Comparison of ENCODE assay signal across 8 cellular contexts in genomic region chr17:15699937-15700336, GRCh38. TPM values are rescaled to one million over a fixed set of nuclear protein-coding genes. Genes with fewer than 3 reads are reported as not detected.
DNase-seq lines count a peak whose midpoint lies in the region; ATAC-seq and TF ChIP-seq lines count a peak whose summit lies in the region.
"Not testable (repeated sequence)": the region's sequence is repeated elsewhere in the genome, so short reads cannot be mapped to it uniquely, and the experiment has no call there.
"Had no signal": no experiment of that assay in that cellular context is flagged by ENCODE, and none has a peak within 500 bp of the region (broad histone marks: within the 10 kb centered on the region; RNA-seq: fewer than 3 reads in every experiment).

No MANE protein-coding gene starts in this region.

- H2AK5ac ChIP-seq in mesendoderm (ENCODE audit: low read length), result not testable (repeated sequence)

- H3K27me3 Mint-ChIP-seq in activated B cell treated with CpG ODN at 0.5 μM for 24 hours; glutamatergic neuron (ENCODE audit: unreplicated experiment): not testable (repeated sequence)

- peak; percentile 16 for ATAC-seq in GM18909 (IDR thresholded peaks at IDR 0.05; ENCODE audit: poor library complexity, unreplicated experiment)
- ATAC-seq in activated B cell treated with CpG ODN at 0.5 μM for 24 hours (ENCODE audit: low read depth), result not testable (repeated sequence)

- H3K9ac ChIP-seq in HUES6 (ENCODE audit: low read length) (peak overlapping the region; percentile 80), mesendoderm (ENCODE audit: low read length) (peak overlapping the region; percentile 64)

- H3K27ac ChIP-seq in HUES6 (ENCODE audit: low read depth, low read length); mesendoderm (ENCODE audit: low read depth, low read length): not testable (repeated sequence)
- peak overlapping the region; percentile 73 to 79 for H3K27ac ChIP-seq in breast epithelium
- H3K27ac ChIP-seq in sigmoid colon, result peak overlapping the region; percentile 53 to 77 (median 70)

- WGBS in mesendoderm (ENCODE audit: extremely low coverage, insufficient coverage, low lambda C conversion rate), result no CpG with 5 or more reads among the region's 21 CpGs
- WGBS in sigmoid colon, 2 donors, result 0 to 1% methylated on average over 13 to 14 of the region's 21 CpGs

- H3K4me3 Mint-ChIP-seq in activated B cell treated with CpG ODN at 0.5 μM for 24 hours (peak overlapping the region; percentile 96), glutamatergic neuron (ENCODE audit: unreplicated experiment) (peak overlapping the region; percentile 88)

- not testable (repeated sequence) for TF ChIP-seq EP300 in sigmoid colon (IDR thresholded peaks at IDR 0.05)

- not testable (repeated sequence) for H3K18ac ChIP-seq in mesendoderm (ENCODE audit: low read length)

- H3K4me1 Mint-ChIP-seq in activated B cell treated with CpG ODN at 0.5 μM for 24 hours; glutamatergic neuron (ENCODE audit: low read depth, unreplicated experiment): not testable (repeated sequence)

- H3K36me3 ChIP-seq in HUES6 (ENCODE audit: control insufficient read depth, insufficient read depth, low read length), result peaks cover 17% of the 10 kb centered on the region
- not testable (repeated sequence) for H3K36me3 ChIP-seq in breast epithelium; mesendoderm (ENCODE audit: control insufficient read depth, insufficient read depth, low read length); sigmoid colon

- not testable (repeated sequence) for H2BK120ac ChIP-seq in mesendoderm (ENCODE audit: low read depth, low read length)

- peak overlapping the region; percentile 87 for H3K27ac Mint-ChIP-seq in activated B cell treated with CpG ODN at 0.5 μM for 24 hours
- H3K27ac Mint-ChIP-seq in glutamatergic neuron (ENCODE audit: unreplicated experiment), result not testable (repeated sequence)

- DNase-seq in activated B cell treated with CpG ODN at 0.5 μM for 24 hours; breast epithelium (ENCODE audit: low spot score in 2 of 2); glutamatergic neuron; mesendoderm; sigmoid colon: not testable (repeated sequence)

- H3K4me3 ChIP-seq in HUES6 (ENCODE audit: low read depth, low read length) (peak overlapping the region; percentile 78), breast epithelium (peak overlapping the region; percentile 46 to 74 (median 59)), sigmoid colon (peak overlapping the region; percentile 42 to 62 (median 51))
- H3K4me3 ChIP-seq in mesendoderm (ENCODE audit: low read length), result not testable (repeated sequence)

- not testable (repeated sequence) for H3K27me3 ChIP-seq in HUES6 (ENCODE audit: control insufficient read depth, insufficient read depth, low read length); breast epithelium; mesendoderm (ENCODE audit: insufficient read depth, low read length, poor library complexity); sigmoid colon

- not testable (repeated sequence) for H3K9me3 ChIP-seq in HUES6 (ENCODE audit: control insufficient read depth, insufficient read depth, low read depth, low read length); breast epithelium; sigmoid colon

- not testable (repeated sequence) for H2BK15ac ChIP-seq in mesendoderm (replicated peaks; ENCODE audit: low read depth)

- not testable (repeated sequence) for H4K8ac ChIP-seq in mesendoderm (ENCODE audit: low read depth, low read length)

- not testable (repeated sequence) for H3K79me2 ChIP-seq in mesendoderm (ENCODE audit: control insufficient read depth, insufficient read depth, low read length)

- not testable (repeated sequence) for H2BK5ac ChIP-seq in mesendoderm (ENCODE audit: low read length)

- H3K56ac ChIP-seq in mesendoderm (ENCODE audit: low read length), result peak overlapping the region; percentile 78

- H3K4me2 ChIP-seq in mesendoderm (ENCODE audit: low read length), result not testable (repeated sequence)

- H4K5ac ChIP-seq in mesendoderm (ENCODE audit: low read length), result not testable (repeated sequence)

- H3K9me3 Mint-ChIP-seq in activated B cell treated with CpG ODN at 0.5 μM for 24 hours; glutamatergic neuron (ENCODE audit: unreplicated experiment): not testable (repeated sequence)

- intact Hi-C loops in activated B cell treated with CpG ODN at 0.5 μM for 24 hours (cut with micrococcal nuclease), result loop anchor here (2.0 kb wide), 1 partner anchor 299 kb away; the partner anchor contains the start of genes TTC19 and ZSWIM7
- intact Hi-C loops in breast epithelium (cut with DNase I; ENCODE audit: low total_unique reads); sigmoid colon (cut with DNase I): not testable (repeated sequence)

- H3K4me1 ChIP-seq in HUES6 (ENCODE audit: control insufficient read depth, insufficient read depth, low read length); breast epithelium; mesendoderm (ENCODE audit: control insufficient read depth, low read depth, low read length); sigmoid colon: not testable (repeated sequence)

- H3K23ac ChIP-seq in mesendoderm (ENCODE audit: low read length), result not testable (repeated sequence)

- not testable (repeated sequence) for TF ChIP-seq CTCF in activated B cell treated with CpG ODN at 0.5 μM for 24 hours (IDR thresholded peaks at IDR 0.05); breast epithelium (IDR thresholded peaks at IDR 0.05); glutamatergic neuron (IDR thresholded peaks at IDR 0.05; ENCODE audit: partially characterized antibody, unreplicated experiment); sigmoid colon (IDR thresholded peaks at IDR 0.05)

- H3K4ac ChIP-seq in mesendoderm (ENCODE audit: low read depth, low read length), result peak overlapping the region; percentile 91

- CTCF ChIA-PET in activated B cell treated with CpG ODN at 0.5 μM for 24 hours (lab: Charles Lee), result not testable (repeated sequence)

- not testable (repeated sequence) for TF ChIP-seq POLR2A in breast epithelium (IDR thresholded peaks at IDR 0.05); sigmoid colon (IDR thresholded peaks at IDR 0.05)

- peaks cover 14% of the 10 kb centered on the region for H3K36me3 Mint-ChIP-seq in activated B cell treated with CpG ODN at 0.5 μM for 24 hours (ENCODE audit: low read depth)
- H3K36me3 Mint-ChIP-seq in glutamatergic neuron (ENCODE audit: unreplicated experiment), result not testable (repeated sequence)

- POLR2A ChIA-PET in activated B cell treated with CpG ODN at 0.5 μM for 24 hours (lab: Charles Lee), result interaction anchor here (0.6 kb wide), 1 partner anchor 144 kb away, joined by 5 read pairs; no protein-coding TSS in a partner anchor

- H3K79me1 ChIP-seq in mesendoderm (ENCODE audit: low read length), result not testable (repeated sequence)

RNA-seq across cellular contexts. Expression of gene ZNF286A, which starts 0.4 kb away (rescaled TPM):
- 24.9 and 27.0 TPM in 2 replicates for total RNA-seq in activated B cell treated with CpG ODN at 0.5 μM for 24 hours
- 10 to 100 TPM; 22.9 to 27.5 (median 23.3) TPM for total RNA-seq in breast epithelium
- 229 TPM for total RNA-seq in glutamatergic neuron (ENCODE audit: unreplicated experiment)
- polyA plus RNA-seq in mesendoderm (2013, experiment 1 of 2), result 42.2 TPM
- polyA plus RNA-seq in mesendoderm (2013, experiment 2 of 2), result 41.7 TPM
- 10 to 100 TPM in 3 of 4 donors, 1 to 10 TPM in 1; 8.3 to 25.7 (median 22.9) TPM for total RNA-seq in sigmoid colon
- 10 to 100 TPM in 1 of 3 donors, 1 to 10 TPM in 2; 6.0 to 14.4 (median 7.9) TPM for polyA plus RNA-seq in sigmoid colon

RNA-seq across cellular contexts. Expression of gene TRIM16, which starts 15.8 kb away (rescaled TPM):
- total RNA-seq in activated B cell treated with CpG ODN at 0.5 μM for 24 hours (8.5 and 9.7 TPM in 2 replicates), breast epithelium (10 to 100 TPM; 12.5 to 15.4 (median 13.3) TPM), glutamatergic neuron (ENCODE audit: unreplicated experiment) (15.9 TPM), sigmoid colon (10 to 100 TPM in 3 of 4 donors, 1 to 10 TPM in 1; 8.8 to 24.6 (median 17.4) TPM)
- polyA plus RNA-seq in mesendoderm (2013, experiment 1 of 2), result 8.4 TPM
- 8.6 TPM for polyA plus RNA-seq in mesendoderm (2013, experiment 2 of 2)
- polyA plus RNA-seq in sigmoid colon, result 10 to 100 TPM; 13.6 to 16.2 (median 14.4) TPM

RNA-seq across cellular contexts. Expression of gene TBC1D26, which starts 32.1 kb away (rescaled TPM):
- 0.18 TPM in 1 of 2 replicates, not detected in the other for total RNA-seq in activated B cell treated with CpG ODN at 0.5 μM for 24 hours
- under 1 TPM in 2 of 3 donors, not detected in 1; 0.33 to 0.44 TPM for total RNA-seq in breast epithelium
- 2.4 TPM for total RNA-seq in glutamatergic neuron (ENCODE audit: unreplicated experiment)
- 0.08 TPM for polyA plus RNA-seq in mesendoderm (2013, experiment 1 of 2)
- polyA plus RNA-seq in mesendoderm (2013, experiment 2 of 2), result 0.21 TPM
- total RNA-seq in sigmoid colon, result 1 to 10 TPM in 1 of 4 donors, under 1 TPM in 1, not detected in 2; 0.66 to 1.1 TPM
- under 1 TPM in 1 of 3 donors, not detected in 2; 0.10 TPM for polyA plus RNA-seq in sigmoid colon
- total RNA-seq: cardiac septum had no signal
